Comparison of ENCODE assay signal across 31 cellular contexts in genomic region chr5:153212471-153212870, GRCh38.
"Had no signal": no experiment of that assay in that cellular context is flagged by ENCODE, and none has a peak within 500 bp of the region (broad histone marks: within the 10 kb centered on the region; RNA-seq: fewer than 3 reads in every experiment).

No MANE protein-coding gene starts in this region.

- H3K4me1 ChIP-seq: adrenal gland, body of pancreas, breast epithelium had no signal

- H3K27ac ChIP-seq: adrenal gland, body of pancreas, brain microvascular endothelial cell, breast epithelium, VCaP had no signal

- H3K27me3 ChIP-seq: adrenal gland, body of pancreas, brain microvascular endothelial cell, breast epithelium had no signal

- H3K4me3 ChIP-seq: adrenal gland, body of pancreas, breast epithelium had no signal

- H3K36me3 ChIP-seq: adrenal gland, brain microvascular endothelial cell, breast epithelium had no signal

- H3K9me3 ChIP-seq: adrenal gland, body of pancreas had no signal

- DNase-seq: activated B cell treated with CpG ODN at 0.5 μM for 24 hours; activated CD4-positive, alpha-beta memory T cell treated with anti-CD3 and anti-CD28 coated beads for 36 hours; activated CD4-positive, alpha-beta T cell treated with anti-CD3 and anti-CD28 coated beads for 4 hours; activated CD4-positive, alpha-beta T cell treated with anti-CD3 and anti-CD28 coated beads, Interleukin-2, amount 10 ng/mL, durations not matched to agents 24 days and 14 days; activated CD4-positive, alpha-beta T cell treated with anti-CD3 and anti-CD28 coated beads, Interleukin-2, amount 50 U/mL, for 1 hour; activated CD4-positive, alpha-beta T cell treated with anti-CD3 and anti-CD28 coated beads, Interleukin-2, amount 50 U/mL, for 4 hours; activated CD4-positive, CD25-positive, alpha-beta regulatory T cell treated with anti-CD3 and anti-CD28 coated beads, Interleukin-2, amount 50 U/mL, for 72 hours; activated CD8-positive, alpha-beta memory T cell treated with anti-CD3 and anti-CD28 coated beads, Interleukin-2, amount 50 U/mL, for 4 hours; activated CD8-positive, alpha-beta T cell treated with anti-CD3 and anti-CD28 coated beads for 36 hours; activated effector memory CD4-positive, alpha-beta T cell treated with anti-CD3 and anti-CD28 coated beads, Interleukin-2, amount 50 U/mL, for 16 hours; activated gamma-delta T cell treated with Interleukin-2 at 50 U/mL for 16 hours; activated naive CD4-positive, alpha-beta T cell; activated naive CD4-positive, alpha-beta T cell treated with anti-CD3 and anti-CD28 coated beads for 36 hours; activated naive CD4-positive, alpha-beta T cell treated with anti-CD3 and anti-CD28 coated beads, Interleukin-2, amount 50 U/mL, for 16 hours; activated naive CD8-positive, alpha-beta T cell treated with anti-CD3 and anti-CD28 coated beads for 36 hours; activated T-cell treated with anti-CD3 and anti-CD28 coated beads for 4 hours; activated T-cell treated with anti-CD3 and anti-CD28 coated beads, Interleukin-2, amount 50 U/mL, for 1 hour; activated T-cell treated with anti-CD3 and anti-CD28 coated beads, Interleukin-2, amount 50 U/mL, for 4 hours; activated T-cell treated with anti-CD3 and anti-CD28 coated beads, Interleukin-2, amount 50 U/mL, for 72 hours; adrenal gland; amniotic stem cell; aorta; body of pancreas; brain microvascular endothelial cell; central memory CD4-positive, alpha-beta T cell; T-helper 2 cell; T-helper 9 cell had no signal

- ATAC-seq: activated CD8-positive, alpha-beta T cell treated with anti-CD3 and anti-CD28 coated beads for 36 hours; activated naive CD4-positive, alpha-beta T cell treated with anti-CD3 and anti-CD28 coated beads, Interleukin-2, amount 50 U/mL, for 72 hours; activated T-cell treated with anti-CD3 and anti-CD28 coated beads, Interleukin-2, amount 50 U/mL, for 4 hours; activated T-cell treated with anti-CD3 and anti-CD28 coated beads, Interleukin-2, amount 50 U/mL, for 72 hours; activated T-helper 17 cell treated with anti-CD3 and anti-CD28 coated beads, Interleukin-2, amount 50 U/mL, for 72 hours; body of pancreas had no signal
